12 cellular contexts compared by ENCODE assay signal in genomic region chr15:101255615-101256350, GRCh38. TPM values are rescaled to one million over a fixed set of nuclear protein-coding genes. Genes with fewer than 3 reads are reported as not detected.
DNase-seq lines count a peak whose midpoint lies in the region; ATAC-seq and TF ChIP-seq lines count a peak whose summit lies in the region.
"Had no signal": no experiment of that assay in that cellular context is flagged by ENCODE, and none has a peak within 500 bp of the region (broad histone marks: within the 10 kb centered on the region; RNA-seq: fewer than 3 reads in every experiment).

No MANE protein-coding gene starts in this region.

- H3K36me3 ChIP-seq in heart right ventricle, result no peaks in the 10 kb centered on the region
- no peaks in the 10 kb centered on the region for H3K36me3 ChIP-seq in thyroid gland

- intact Hi-C loops in heart right ventricle (cut with DNase I) (loop anchor here in 8 of 10 donors (1.0 to 10.0 kb wide), 10 partner anchors 131 to 631 kb away; partner anchors contain the start of gene LRRK1 (in 2 of the 8)), thyroid gland (cut with DNase I) (loop anchor here (2.0 to 10.0 kb wide), 2 partner anchors 167 to 341 kb away; partner anchors contain the start of gene LRRK1)

- no peaks in the 10 kb centered on the region for H3K9me3 ChIP-seq in heart right ventricle
- no peaks in the 10 kb centered on the region for H3K9me3 ChIP-seq in thyroid gland
- H3K9me3 ChIP-seq: SJSA1 had no signal

- H3K4me1 ChIP-seq in heart right ventricle, result peaks cover 0 to 36% (median 30%) of the 10 kb centered on the region in 9 donors
- H3K4me1 ChIP-seq in thyroid gland, result peaks cover 0 to 3% of the 10 kb centered on the region in 2 donors

- DNase-seq in activated naive CD4-positive, alpha-beta T cell (lab: John Stamatoyannopoulos, UW), result no peak
- no peak for DNase-seq in WTC11 (ENCODE audit: low spot score)
- peak in 1 of 2 donors; percentile 54 for DNase-seq in heart right ventricle
- DNase-seq in thyroid gland, result peak; percentile 66 to 70
- no peak for DNase-seq in inferior parietal cortex (ENCODE audit: extremely low spot score)
- DNase-seq in HFFc6, result no peak
- DNase-seq: AML-193, midbrain had no signal

- H3K36me3 Mint-ChIP-seq in activated naive CD4-positive, alpha-beta T cell treated with anti-CD3 and anti-CD28 coated beads, Interleukin-2, amount 50 U/mL, for 24 hours, result no peaks in the 10 kb centered on the region
- H3K36me3 Mint-ChIP-seq in WTC11 (no peaks in the 10 kb centered on the region), HFFc6 (ENCODE audit: low read depth) (peaks cover under 1% of the 10 kb centered on the region; the same call in 1 of the 2 replicates)
- H3K36me3 Mint-ChIP-seq: stimulated activated memory B cell treated with anti-CD40 and anti-IgM and Interleukin-4, amounts not matched to agents 10 μg/mL and 1 μg/mL and 100 μg/mL, for 72 hours had no signal

- CTCF ChIA-PET in WTC11 (lab: Charles Lee), result interaction anchor here (0.9 to 8.1 kb wide), 11 partner anchors 11 to 245 kb away, joined by 3 to 128 read pairs (median 7); no protein-coding TSS in a partner anchor

- ATAC-seq in WTC11 (no peak), heart right ventricle (peak in 6 of 8 donors; percentile 45 to 71 (median 58)), GM19023 (IDR thresholded peaks at IDR 0.05; ENCODE audit: unreplicated experiment) (no peak)
- ATAC-seq: stimulated activated memory B cell treated with anti-CD40 and anti-IgM and Interleukin-4, amounts not matched to agents 10 μg/mL and 1 μg/mL and 100 μg/mL, for 72 hours had no signal

- H3K9me3 Mint-ChIP-seq in activated naive CD4-positive, alpha-beta T cell treated with anti-CD3 and anti-CD28 coated beads, Interleukin-2, amount 50 U/mL, for 24 hours, result no peaks in the 10 kb centered on the region
- H3K9me3 Mint-ChIP-seq in WTC11 (no peaks in the 10 kb centered on the region), HFFc6 (no peaks in the 10 kb centered on the region)
- H3K9me3 Mint-ChIP-seq: stimulated activated memory B cell treated with anti-CD40 and anti-IgM and Interleukin-4, amounts not matched to agents 10 μg/mL and 1 μg/mL and 100 μg/mL, for 72 hours had no signal

- no peak for TF ChIP-seq CTCF in WTC11 (IDR thresholded peaks at IDR 0.05)
- no peak for TF ChIP-seq CTCF in heart right ventricle (IDR thresholded peaks at IDR 0.05)
- TF ChIP-seq CTCF in thyroid gland (IDR thresholded peaks at IDR 0.05), result no peak
- no peak for TF ChIP-seq CTCF in HFFc6 (IDR thresholded peaks at IDR 0.05)

- H3K4me3 ChIP-seq in heart right ventricle (no peak overlapping the region), thyroid gland (replicated peaks in 1 of 3) (no peak overlapping the region)
- H3K4me3 ChIP-seq: SJSA1 had no signal

- POLR2A ChIA-PET in WTC11 (lab: Charles Lee), result interaction anchor here (0.8 kb wide), 1 partner anchor 235 kb away, joined by 3 read pairs; no protein-coding TSS in a partner anchor

- peak overlapping the region; percentile 43 for H3K27ac Mint-ChIP-seq in activated naive CD4-positive, alpha-beta T cell treated with anti-CD3 and anti-CD28 coated beads, Interleukin-2, amount 50 U/mL, for 24 hours
- no peak overlapping the region for H3K27ac Mint-ChIP-seq in WTC11
- H3K27ac Mint-ChIP-seq in HFFc6, result no peak overlapping the region
- H3K27ac Mint-ChIP-seq: stimulated activated memory B cell treated with anti-CD40 and anti-IgM and Interleukin-4, amounts not matched to agents 10 μg/mL and 1 μg/mL and 100 μg/mL, for 72 hours had no signal

- 43 to 45% methylated on average over 12 of the region's 12 CpGs for WGBS in heart right ventricle, 2 donors
- WGBS in thyroid gland, 2 donors, result 49 to 51% methylated on average over 12 of the region's 12 CpGs

- H3K27me3 ChIP-seq in heart right ventricle, result no peaks in the 10 kb centered on the region
- H3K27me3 ChIP-seq in thyroid gland, result no peaks in the 10 kb centered on the region
- H3K27me3 ChIP-seq: SJSA1 had no signal

- peak overlapping the region; percentile 12 for H3K4me3 Mint-ChIP-seq in activated naive CD4-positive, alpha-beta T cell treated with anti-CD3 and anti-CD28 coated beads, Interleukin-2, amount 50 U/mL, for 24 hours
- H3K4me3 Mint-ChIP-seq in WTC11 (no peak overlapping the region), HFFc6 (no peak overlapping the region)
- H3K4me3 Mint-ChIP-seq: stimulated activated memory B cell treated with anti-CD40 and anti-IgM and Interleukin-4, amounts not matched to agents 10 μg/mL and 1 μg/mL and 100 μg/mL, for 72 hours had no signal

- TF ChIP-seq POLR2A in thyroid gland (IDR thresholded peaks at IDR 0.05), result no peak

- H3K27ac ChIP-seq in heart right ventricle (peak overlapping the region in 3 of 10 donors; percentile 36 to 51 (median 37)), thyroid gland (no peak overlapping the region)
- H3K27ac ChIP-seq: SJSA1 had no signal

- H3K4me1 Mint-ChIP-seq in activated naive CD4-positive, alpha-beta T cell treated with anti-CD3 and anti-CD28 coated beads, Interleukin-2, amount 50 U/mL, for 24 hours, result peaks cover 37% of the 10 kb centered on the region
- H3K4me1 Mint-ChIP-seq in WTC11, result peaks cover 49% of the 10 kb centered on the region
- H3K4me1 Mint-ChIP-seq in HFFc6 (ENCODE audit: low read depth), result peaks cover 26% of the 10 kb centered on the region

- peaks cover 4% of the 10 kb centered on the region for H3K27me3 Mint-ChIP-seq in activated naive CD4-positive, alpha-beta T cell treated with anti-CD3 and anti-CD28 coated beads, Interleukin-2, amount 50 U/mL, for 24 hours
- H3K27me3 Mint-ChIP-seq in WTC11 (ENCODE audit: low read depth), result no peaks in the 10 kb centered on the region
- peaks cover 5% of the 10 kb centered on the region; the same call in 1 of the 2 replicates for H3K27me3 Mint-ChIP-seq in HFFc6 (ENCODE audit: insufficient read depth)
- H3K27me3 Mint-ChIP-seq: stimulated activated memory B cell treated with anti-CD40 and anti-IgM and Interleukin-4, amounts not matched to agents 10 μg/mL and 1 μg/mL and 100 μg/mL, for 72 hours had no signal

TF ChIP-seq in WTC11, 78 proteins besides CTCF, POLR2A, EP300 and RAD21:
- TF ChIP-seq ZNF423 (CRISPR knock-in tag; IDR thresholded peaks at IDR 0.05) (0 out of 2 replicates have a peak, but pooled peaks have one; percentile 27), ZNF671 (CRISPR knock-in tag; IDR thresholded peaks at IDR 0.05) (no peak)

RNA-seq across cellular contexts. Expression of gene CHSY1, which starts 3.9 kb away (rescaled TPM):
- total RNA-seq in WTC11 (2021) (56.3 to 59.1 TPM (median 57.4 TPM) in 3 replicates), heart right ventricle (10 to 100 TPM in 8 of 10 donors, 1 to 10 TPM in 2; 9.7 to 35.1 (median 15.7) TPM), thyroid gland (10 to 100 TPM; 13.8 to 26.6 (median 18.5) TPM)
- 10 to 100 TPM in 1 of 2 donors, 1 to 10 TPM in 1; 6.9 to 11.3 TPM for polyA plus RNA-seq in heart right ventricle
- total RNA-seq in HFFc6 (2021; fragmentation: NEBNext Ultra II Directional; extraction: Animal tissue kit (Norgen Biotek cat#: 25700)), result 10 to 100 TPM; 29.2 to 44.2 (median 40.0) TPM

RNA-seq across cellular contexts. Expression of gene SELENOS, which starts 21.5 kb away (rescaled TPM):
- total RNA-seq in WTC11 (2021), result 38.2 to 43.8 TPM (median 39.3 TPM) in 3 replicates
- 10 to 100 TPM; 28.4 to 90.6 (median 42.7) TPM for total RNA-seq in heart right ventricle
- 100 to 1,000 TPM in 1 of 2 donors, 10 to 100 TPM in 1; 48.4 to 192 TPM for polyA plus RNA-seq in heart right ventricle
- 10 to 100 TPM; 50.4 to 77.3 (median 65.6) TPM for total RNA-seq in thyroid gland
- total RNA-seq in HFFc6 (2021; fragmentation: NEBNext Ultra II Directional; extraction: Animal tissue kit (Norgen Biotek cat#: 25700)), result 10 to 100 TPM; 73.1 to 83.1 (median 80.0) TPM

RNA-seq across cellular contexts. Expression of gene SNRPA1, which starts 39.3 kb away (rescaled TPM):
- total RNA-seq in WTC11 (2021), result 144 to 170 TPM (median 151 TPM) in 3 replicates
- total RNA-seq in heart right ventricle, result 10 to 100 TPM; 23.8 to 36.3 (median 29.9) TPM
- polyA plus RNA-seq in heart right ventricle, result 10 to 100 TPM; 25.0 to 51.4 TPM
- 100 to 1,000 TPM in 1 of 4 donors, 10 to 100 TPM in 3; 34.8 to 111 (median 71.1) TPM for total RNA-seq in thyroid gland
- 10 to 100 TPM; 54.9 to 78.8 (median 64.5) TPM for total RNA-seq in HFFc6 (2021; fragmentation: NEBNext Ultra II Directional; extraction: Animal tissue kit (Norgen Biotek cat#: 25700))

Comparison
In these comparisons a context has a peak if more than half of its experiments do, and no peak if none do; other contexts are left out.
1. DNase-seq: peak in thyroid gland (2 of 2); none in activated naive CD4-positive, alpha-beta T cell (0 of 4), WTC11 (single experiment), inferior parietal cortex (single experiment) and HFFc6 (single experiment).
2. ATAC-seq: peak in heart right ventricle (6 of 8); none in WTC11 (single experiment) and GM19023 (single experiment).